In the genomic region with DNA sequence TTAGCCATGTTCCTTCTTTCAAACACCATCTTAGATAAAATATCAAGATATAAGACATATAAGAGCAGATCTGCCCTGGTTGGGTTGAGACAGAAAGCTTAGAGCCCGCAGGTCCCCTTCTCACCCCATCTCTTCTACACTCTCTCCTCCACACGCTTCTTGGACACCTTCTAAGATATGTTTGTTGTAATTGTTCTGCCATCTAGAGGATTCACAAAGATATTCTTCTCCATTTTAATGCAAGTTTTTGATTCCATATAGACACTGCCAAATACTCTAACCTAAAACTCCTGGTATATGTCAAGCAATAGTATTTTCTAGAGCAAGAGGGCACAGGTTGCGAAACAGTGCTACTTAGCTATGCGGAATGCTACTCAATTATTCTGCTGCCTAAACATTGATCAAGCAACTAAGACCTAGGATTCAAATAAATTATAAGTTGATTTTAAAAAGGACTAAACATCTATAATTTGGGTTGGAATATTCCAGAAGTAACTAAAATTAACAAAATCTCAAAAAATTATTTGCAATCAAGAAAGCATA, we compare ENCODE assay signal across 2 cellular contexts.
TF ChIP-seq lines count a peak whose summit lies in the region.

No MANE protein-coding gene starts in this region.

TF ChIP-seq in GM12878, 131 proteins besides CTCF, POLR2A, EP300 and RAD21 (continued from another document and continues in another):
- no peak for TF ChIP-seq NFXL1 (IDR thresholded peaks at IDR 0.05; ENCODE audit: borderline replicate concordance)
- TF ChIP-seq MYC (IDR thresholded peaks at IDR 0.05; ENCODE audit: insufficient read depth, insufficient read length, insufficient replicate concordance, low read length, severe bottlenecking) = no peak
- TF ChIP-seq HDGF (IDR thresholded peaks at IDR 0.05) = no peak
- no peak for TF ChIP-seq ZNF217 (IDR thresholded peaks at IDR 0.05)
- no peak for TF ChIP-seq GATAD2B (conservative IDR thresholded peaks at IDR 0.05; ENCODE audit: low read depth)
- TF ChIP-seq NR2C1 (IDR thresholded peaks at IDR 0.05) = no peak
- no peak for TF ChIP-seq SPI1 (IDR thresholded peaks at IDR 0.05; ENCODE audit: borderline replicate concordance, insufficient read depth, low read depth, low read length)
- no peak for TF ChIP-seq RELA (IDR thresholded peaks at IDR 0.05; ENCODE audit: borderline replicate concordance, partially characterized antibody)
- TF ChIP-seq, protein P1, sequence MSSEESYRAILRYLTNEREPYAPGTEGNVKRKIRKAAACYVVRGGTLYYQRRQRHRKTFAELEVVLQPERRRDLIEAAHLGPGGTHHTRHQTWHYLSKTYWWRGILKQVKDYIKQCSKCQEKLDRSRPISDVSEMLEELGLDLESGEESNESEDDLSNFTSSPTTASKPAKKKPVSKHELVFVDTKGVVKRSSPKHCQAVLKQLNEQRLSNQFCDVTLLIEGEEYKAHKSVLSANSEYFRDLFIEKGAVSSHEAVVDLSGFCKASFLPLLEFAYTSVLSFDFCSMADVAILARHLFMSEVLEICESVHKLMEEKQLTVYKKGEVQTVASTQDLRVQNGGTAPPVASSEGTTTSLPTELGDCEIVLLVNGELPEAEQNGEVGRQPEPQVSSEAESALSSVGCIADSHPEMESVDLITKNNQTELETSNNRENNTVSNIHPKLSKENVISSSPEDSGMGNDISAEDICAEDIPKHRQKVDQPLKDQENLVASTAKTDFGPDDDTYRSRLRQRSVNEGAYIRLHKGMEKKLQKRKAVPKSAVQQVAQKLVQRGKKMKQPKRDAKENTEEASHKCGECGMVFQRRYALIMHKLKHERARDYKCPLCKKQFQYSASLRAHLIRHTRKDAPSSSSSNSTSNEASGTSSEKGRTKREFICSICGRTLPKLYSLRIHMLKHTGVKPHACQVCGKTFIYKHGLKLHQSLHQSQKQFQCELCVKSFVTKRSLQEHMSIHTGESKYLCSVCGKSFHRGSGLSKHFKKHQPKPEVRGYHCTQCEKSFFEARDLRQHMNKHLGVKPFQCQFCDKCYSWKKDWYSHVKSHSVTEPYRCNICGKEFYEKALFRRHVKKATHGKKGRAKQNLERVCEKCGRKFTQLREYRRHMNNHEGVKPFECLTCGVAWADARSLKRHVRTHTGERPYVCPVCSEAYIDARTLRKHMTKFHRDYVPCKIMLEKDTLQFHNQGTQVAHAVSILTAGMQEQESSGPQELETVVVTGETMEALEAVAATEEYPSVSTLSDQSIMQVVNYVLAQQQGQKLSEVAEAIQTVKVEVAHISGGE (CRISPR knock-in tag; IDR thresholded peaks at IDR 0.05) = no peak
- TF ChIP-seq, protein P2, sequence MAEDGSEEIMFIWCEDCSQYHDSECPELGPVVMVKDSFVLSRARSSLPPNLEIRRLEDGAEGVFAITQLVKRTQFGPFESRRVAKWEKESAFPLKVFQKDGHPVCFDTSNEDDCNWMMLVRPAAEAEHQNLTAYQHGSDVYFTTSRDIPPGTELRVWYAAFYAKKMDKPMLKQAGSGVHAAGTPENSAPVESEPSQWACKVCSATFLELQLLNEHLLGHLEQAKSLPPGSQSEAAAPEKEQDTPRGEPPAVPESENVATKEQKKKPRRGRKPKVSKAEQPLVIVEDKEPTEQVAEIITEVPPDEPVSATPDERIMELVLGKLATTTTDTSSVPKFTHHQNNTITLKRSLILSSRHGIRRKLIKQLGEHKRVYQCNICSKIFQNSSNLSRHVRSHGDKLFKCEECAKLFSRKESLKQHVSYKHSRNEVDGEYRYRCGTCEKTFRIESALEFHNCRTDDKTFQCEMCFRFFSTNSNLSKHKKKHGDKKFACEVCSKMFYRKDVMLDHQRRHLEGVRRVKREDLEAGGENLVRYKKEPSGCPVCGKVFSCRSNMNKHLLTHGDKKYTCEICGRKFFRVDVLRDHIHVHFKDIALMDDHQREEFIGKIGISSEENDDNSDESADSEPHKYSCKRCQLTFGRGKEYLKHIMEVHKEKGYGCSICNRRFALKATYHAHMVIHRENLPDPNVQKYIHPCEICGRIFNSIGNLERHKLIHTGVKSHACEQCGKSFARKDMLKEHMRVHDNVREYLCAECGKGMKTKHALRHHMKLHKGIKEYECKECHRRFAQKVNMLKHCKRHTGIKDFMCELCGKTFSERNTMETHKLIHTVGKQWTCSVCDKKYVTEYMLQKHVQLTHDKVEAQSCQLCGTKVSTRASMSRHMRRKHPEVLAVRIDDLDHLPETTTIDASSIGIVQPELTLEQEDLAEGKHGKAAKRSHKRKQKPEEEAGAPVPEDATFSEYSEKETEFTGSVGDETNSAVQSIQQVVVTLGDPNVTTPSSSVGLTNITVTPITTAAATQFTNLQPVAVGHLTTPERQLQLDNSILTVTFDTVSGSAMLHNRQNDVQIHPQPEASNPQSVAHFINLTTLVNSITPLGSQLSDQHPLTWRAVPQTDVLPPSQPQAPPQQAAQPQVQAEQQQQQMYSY (CRISPR knock-in tag; IDR thresholded peaks at IDR 0.05) = no peak
- TF ChIP-seq, protein P3, sequence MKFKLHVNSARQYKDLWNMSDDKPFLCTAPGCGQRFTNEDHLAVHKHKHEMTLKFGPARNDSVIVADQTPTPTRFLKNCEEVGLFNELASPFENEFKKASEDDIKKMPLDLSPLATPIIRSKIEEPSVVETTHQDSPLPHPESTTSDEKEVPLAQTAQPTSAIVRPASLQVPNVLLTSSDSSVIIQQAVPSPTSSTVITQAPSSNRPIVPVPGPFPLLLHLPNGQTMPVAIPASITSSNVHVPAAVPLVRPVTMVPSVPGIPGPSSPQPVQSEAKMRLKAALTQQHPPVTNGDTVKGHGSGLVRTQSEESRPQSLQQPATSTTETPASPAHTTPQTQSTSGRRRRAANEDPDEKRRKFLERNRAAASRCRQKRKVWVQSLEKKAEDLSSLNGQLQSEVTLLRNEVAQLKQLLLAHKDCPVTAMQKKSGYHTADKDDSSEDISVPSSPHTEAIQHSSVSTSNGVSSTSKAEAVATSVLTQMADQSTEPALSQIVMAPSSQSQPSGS (IDR thresholded peaks at IDR 0.05; ENCODE audit: low read length) = no peak

TF ChIP-seq in liver, 16 proteins besides CTCF, POLR2A, EP300 and RAD21 (continued from another document):
- TF ChIP-seq HNF4A (conservative IDR thresholded peaks at IDR 0.05) = no peak
- TF ChIP-seq FOXA1 (IDR thresholded peaks at IDR 0.05) = no peak
- TF ChIP-seq EGR1 (IDR thresholded peaks at IDR 0.05; ENCODE audit: low read depth in 2 of 2) = no peak
